Comparison of ENCODE assay signal across 19 cellular contexts in the genomic region with DNA sequence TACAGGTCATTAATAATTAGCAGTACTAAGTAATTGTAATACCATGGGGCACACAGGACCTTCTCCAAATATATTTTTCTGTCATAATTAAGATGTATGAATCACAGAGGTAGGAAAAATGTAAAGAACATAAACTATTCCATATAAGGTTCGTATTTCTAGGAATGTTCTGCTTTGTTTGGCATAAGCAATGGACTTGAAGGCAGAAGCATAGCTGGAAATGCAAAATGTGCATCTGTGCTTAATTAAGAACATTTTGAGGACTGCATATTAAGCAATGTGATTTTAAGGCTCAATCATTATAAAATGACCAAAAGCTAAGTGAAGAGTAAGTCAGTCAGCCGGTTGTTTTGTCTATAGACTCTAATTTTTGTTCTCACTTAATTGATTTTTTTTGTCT.
"Had no signal": no experiment of that assay in that cellular context is flagged by ENCODE, and none has a peak within 500 bp of the region (broad histone marks: within the 10 kb centered on the region; RNA-seq: fewer than 3 reads in every experiment).

No MANE protein-coding gene starts in this region.

- H3K27ac Mint-ChIP-seq: activated B cell treated with CpG ODN at 0.5 μM for 24 hours; activated CD8-positive, alpha-beta T cell treated with anti-CD3 and anti-CD28 coated beads for 36 hours; activated naive CD4-positive, alpha-beta T cell treated with anti-CD3 and anti-CD28 coated beads, Interleukin-2, amount 50 U/mL, for 24 hours; stimulated activated naive CD8-positive, alpha-beta T cell treated with anti-CD3 and anti-CD28 coated beads, Interleukin-15, amount 100 ng/mL, for 72 hours had no signal

- H3K4me1 ChIP-seq: lower lobe of right lung, right lobe of liver, upper lobe of left lung had no signal

- H3K27ac ChIP-seq: lower lobe of right lung, ovary, right lobe of liver, upper lobe of left lung had no signal

- H3K36me3 ChIP-seq: lower lobe of right lung, ovary, right lobe of liver, upper lobe of left lung had no signal

- H3K9me3 ChIP-seq: lower lobe of right lung, ovary, right lobe of liver, upper lobe of left lung had no signal

- ATAC-seq: activated CD8-positive, alpha-beta T cell treated with anti-CD3 and anti-CD28 coated beads for 36 hours; activated T-cell treated with anti-CD3 and anti-CD28 coated beads, Interleukin-2, amount 50 U/mL, for 4 hours; left cardiac atrium; lower lobe of right lung; right lobe of liver; stimulated activated naive CD8-positive, alpha-beta T cell treated with anti-CD3 and anti-CD28 coated beads, Interleukin-15, amount 100 ng/mL, for 72 hours had no signal

- H3K27me3 ChIP-seq: ovary, right lobe of liver, upper lobe of left lung had no signal

- H3K9me3 Mint-ChIP-seq: activated B cell treated with CpG ODN at 0.5 μM for 24 hours; activated CD8-positive, alpha-beta T cell treated with anti-CD3 and anti-CD28 coated beads for 36 hours; activated naive CD4-positive, alpha-beta T cell treated with anti-CD3 and anti-CD28 coated beads, Interleukin-2, amount 50 U/mL, for 24 hours; activated T-cell treated with anti-CD3 and anti-CD28 coated beads, Interleukin-2, amount 50 U/mL, for 4 hours; central memory CD8-positive, alpha-beta T cell had no signal

- H3K27me3 Mint-ChIP-seq: activated B cell treated with CpG ODN at 0.5 μM for 24 hours; activated CD8-positive, alpha-beta T cell treated with anti-CD3 and anti-CD28 coated beads for 36 hours; activated naive CD4-positive, alpha-beta T cell treated with anti-CD3 and anti-CD28 coated beads, Interleukin-2, amount 50 U/mL, for 24 hours; brain; central memory CD8-positive, alpha-beta T cell; stimulated activated naive CD8-positive, alpha-beta T cell treated with anti-CD3 and anti-CD28 coated beads, Interleukin-15, amount 100 ng/mL, for 72 hours had no signal

- H3K4me3 Mint-ChIP-seq: activated B cell treated with CpG ODN at 0.5 μM for 24 hours; activated CD8-positive, alpha-beta T cell treated with anti-CD3 and anti-CD28 coated beads for 36 hours; activated naive CD4-positive, alpha-beta T cell treated with anti-CD3 and anti-CD28 coated beads, Interleukin-2, amount 50 U/mL, for 24 hours; activated T-cell treated with anti-CD3 and anti-CD28 coated beads, Interleukin-2, amount 50 U/mL, for 4 hours; brain; central memory CD8-positive, alpha-beta T cell; neural crest cell; stimulated activated naive CD8-positive, alpha-beta T cell treated with anti-CD3 and anti-CD28 coated beads, Interleukin-15, amount 100 ng/mL, for 72 hours had no signal

- H3K36me3 Mint-ChIP-seq: activated naive CD4-positive, alpha-beta T cell treated with anti-CD3 and anti-CD28 coated beads, Interleukin-2, amount 50 U/mL, for 24 hours; brain had no signal

- H3K4me1 Mint-ChIP-seq: activated B cell treated with CpG ODN at 0.5 μM for 24 hours; central memory CD8-positive, alpha-beta T cell; neural crest cell had no signal

- H3K4me3 ChIP-seq: lower lobe of right lung, ovary, right lobe of liver, upper lobe of left lung had no signal

- DNase-seq: activated B cell treated with CpG ODN at 0.5 μM for 24 hours; activated CD4-positive, alpha-beta T cell treated with anti-CD3 and anti-CD28 coated beads for 48 hours; activated CD8-positive, alpha-beta T cell treated with anti-CD3 and anti-CD28 coated beads for 36 hours; activated effector memory CD4-positive, alpha-beta T cell treated with anti-CD3 and anti-CD28 coated beads, Interleukin-2, amount 50 U/mL, for 16 hours; activated T-cell treated with anti-CD3 and anti-CD28 coated beads, Interleukin-2, amount 50 U/mL, for 4 hours; cortex of kidney; effector memory CD4-positive, alpha-beta T cell; head of caudate nucleus; left cardiac atrium; lower lobe of right lung; ovary; right lobe of liver; stimulated activated naive CD8-positive, alpha-beta T cell treated with anti-CD3 and anti-CD28 coated beads, Interleukin-15, amount 100 ng/mL, for 72 hours; T-helper 2 cell; upper lobe of left lung had no signal
